In the genomic region with DNA sequence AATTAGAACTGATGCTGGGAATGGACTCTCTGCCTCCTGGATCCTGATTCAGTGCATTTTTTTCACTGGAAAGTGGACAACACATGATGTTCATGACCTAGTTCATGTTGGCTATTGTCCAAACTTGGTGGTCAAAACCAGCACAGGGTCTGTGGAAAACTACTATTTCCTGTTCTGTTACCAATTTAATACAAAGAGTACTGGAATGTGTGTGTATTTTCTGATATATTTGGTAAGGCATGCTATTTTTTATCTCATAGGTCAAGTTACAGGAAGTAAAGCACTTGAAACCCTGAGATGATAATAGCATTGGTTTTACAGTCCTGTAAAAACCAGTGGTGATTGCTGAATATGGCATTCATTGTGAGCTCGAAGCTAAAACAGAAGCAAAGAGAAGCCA, we compare ENCODE assay signal across 10 cellular contexts.
A peak's percentile ranks its signal among the peaks of the same experiment; 100 is the strongest.
DNase-seq lines count a peak whose midpoint lies in the region.
"Had no signal": no experiment of that assay in that cellular context is flagged by ENCODE, and none has a peak within 500 bp of the region (broad histone marks: within the 10 kb centered on the region; RNA-seq: fewer than 3 reads in every experiment).

No MANE protein-coding gene starts in this region.

- H3K36me3 Mint-ChIP-seq in activated CD4-positive, alpha-beta T cell treated with anti-CD3 and anti-CD28 coated beads, Interleukin-2, amount 10 ng/mL, durations not matched to agents 24 days and 14 days (ENCODE audit: low read depth) = no peaks in the 10 kb centered on the region
- peaks cover 0 to 2% (median 0%) of the 10 kb centered on the region in 3 donors for H3K36me3 Mint-ChIP-seq in CD8-positive, alpha-beta memory T cell

- H3K9ac ChIP-seq in skeletal muscle satellite cell (ENCODE audit: low read depth, low read length) = peak overlapping the region; percentile 31

- peaks cover 6% of the 10 kb centered on the region for H3K4me1 Mint-ChIP-seq in activated CD4-positive, alpha-beta T cell treated with anti-CD3 and anti-CD28 coated beads, Interleukin-2, amount 10 ng/mL, durations not matched to agents 24 days and 14 days
- no peaks in the 10 kb centered on the region for H3K4me1 Mint-ChIP-seq in CD8-positive, alpha-beta memory T cell

- H3K4me3 Mint-ChIP-seq in activated CD4-positive, alpha-beta T cell treated with anti-CD3 and anti-CD28 coated beads, Interleukin-2, amount 10 ng/mL, durations not matched to agents 24 days and 14 days = no peak overlapping the region
- H3K4me3 Mint-ChIP-seq in CD8-positive, alpha-beta memory T cell = no peak overlapping the region

- peaks cover 4% of the 10 kb centered on the region for H3K36me3 ChIP-seq in skeletal muscle satellite cell (ENCODE audit: insufficient read depth, low read length)
- no peaks in the 10 kb centered on the region for H3K36me3 ChIP-seq in CD8-positive, alpha-beta memory T cell (ENCODE audit: insufficient read depth, low read length)

- H3K4me3 ChIP-seq in skeletal muscle satellite cell (ENCODE audit: low read length) = no peak overlapping the region
- H3K4me3 ChIP-seq in CD8-positive, alpha-beta memory T cell (ENCODE audit: low read length) = no peak overlapping the region

- H3K9me3 Mint-ChIP-seq in activated CD4-positive, alpha-beta T cell treated with anti-CD3 and anti-CD28 coated beads, Interleukin-2, amount 10 ng/mL, durations not matched to agents 24 days and 14 days = peaks cover 3% of the 10 kb centered on the region
- H3K9me3 Mint-ChIP-seq in CD8-positive, alpha-beta memory T cell = peaks cover 0 to 2% (median 0%) of the 10 kb centered on the region in 5 donors

- H3K27ac Mint-ChIP-seq in activated CD4-positive, alpha-beta T cell treated with anti-CD3 and anti-CD28 coated beads, Interleukin-2, amount 10 ng/mL, durations not matched to agents 24 days and 14 days = peak overlapping the region; percentile 36
- no peak overlapping the region for H3K27ac Mint-ChIP-seq in CD8-positive, alpha-beta memory T cell

- CTCF ChIA-PET in CD8-positive, alpha-beta memory T cell (lab: Charles Lee) = no interaction called here

- H3K27me3 Mint-ChIP-seq in activated CD4-positive, alpha-beta T cell treated with anti-CD3 and anti-CD28 coated beads, Interleukin-2, amount 10 ng/mL, durations not matched to agents 24 days and 14 days = peaks cover 2% of the 10 kb centered on the region
- peaks cover 6 to 24% of the 10 kb centered on the region in 2 donors for H3K27me3 Mint-ChIP-seq in CD8-positive, alpha-beta memory T cell

- H3K27me3 ChIP-seq in skeletal muscle satellite cell (ENCODE audit: control insufficient read depth, insufficient read depth, low read length) = no peaks in the 10 kb centered on the region
- H3K27me3 ChIP-seq in CD8-positive, alpha-beta memory T cell (ENCODE audit: insufficient read depth, low read length, poor library complexity, severe bottlenecking) = no peaks in the 10 kb centered on the region

- H3K4me1 ChIP-seq in skeletal muscle satellite cell (ENCODE audit: control insufficient read depth, insufficient read depth, low read length) = peaks cover 21% of the 10 kb centered on the region
- H3K4me1 ChIP-seq in CD8-positive, alpha-beta memory T cell (ENCODE audit: insufficient read depth, low read length) = no peaks in the 10 kb centered on the region

- H3K9me3 ChIP-seq in skeletal muscle satellite cell (replicated peaks; ENCODE audit: low read length) = no peaks in the 10 kb centered on the region
- no peaks in the 10 kb centered on the region for H3K9me3 ChIP-seq in CD8-positive, alpha-beta memory T cell (ENCODE audit: low read length)

- intact Hi-C loops in activated CD4-positive, alpha-beta T cell treated with anti-CD3 and anti-CD28 coated beads, Interleukin-2, amount 10 ng/mL, durations not matched to agents 24 days and 14 days (cut with micrococcal nuclease) = no loop called here

- H3K27ac ChIP-seq in CD8-positive, alpha-beta memory T cell (ENCODE audit: low read depth, low read length) = no peak overlapping the region

- DNase-seq in activated CD4-positive, alpha-beta T cell treated with anti-CD3 and anti-CD28 coated beads, Interleukin-2, amount 10 ng/mL, durations not matched to agents 24 days and 14 days = no peak
- no peak for DNase-seq in activated CD4-positive, alpha-beta T cell treated with anti-CD3 and anti-CD28 coated beads for 4 hours
- DNase-seq in NCI-H2196 (lab: John Stamatoyannopoulos, UW; ENCODE audit: unreplicated experiment) = peak; percentile 63
- DNase-seq in dermis blood vessel endothelial cell = peak; percentile 93
- DNase-seq in RPMI8226 = no peak
- DNase-seq in effector CD4-positive, alpha-beta T cell = no peak
- no peak for DNase-seq in CD8-positive, alpha-beta memory T cell
- DNase-seq: ACHN, T-helper 1 cell had no signal

- POLR2A ChIA-PET in CD8-positive, alpha-beta memory T cell (lab: Charles Lee) = no interaction called here

- peak overlapping the region; percentile 1 for H3K4me2 ChIP-seq in skeletal muscle satellite cell (ENCODE audit: low read length)

Comparison
In these comparisons a context has a peak if more than half of its experiments do, and no peak if none do; other contexts are left out.
1. DNase-seq: peak in NCI-H2196 (single experiment) and dermis blood vessel endothelial cell (single experiment); none in activated CD4-positive, alpha-beta T cell treated with anti-CD3 and anti-CD28 coated beads, Interleukin-2, amount 10 ng/mL, durations not matched to agents 24 days and 14 days (single experiment), activated CD4-positive, alpha-beta T cell treated with anti-CD3 and anti-CD28 coated beads for 4 hours (0 of 2), RPMI8226 (single experiment), effector CD4-positive, alpha-beta T cell (single experiment) and CD8-positive, alpha-beta memory T cell (0 of 5).